Comparison of ENCODE assay signal across 19 cellular contexts in genomic region chr2:18045230-18045629, GRCh38.
DNase-seq lines count a peak whose midpoint lies in the region; ATAC-seq, FAIRE-seq and TF ChIP-seq lines count a peak whose summit lies in the region.
"Had no signal": no experiment of that assay in that cellular context is flagged by ENCODE, and none has a peak within 500 bp of the region (broad histone marks: within the 10 kb centered on the region; RNA-seq: fewer than 3 reads in every experiment).

No MANE protein-coding gene starts in this region.

- TF ChIP-seq CTCF in MCF 10A (IDR thresholded peaks at IDR 0.05; ENCODE audit: unreplicated experiment) (no peak), mammary epithelial cell (conservative IDR thresholded peaks at IDR 0.05 in 1 of 2, IDR thresholded peaks at IDR 0.05 in 1 of 2; ENCODE audit: extremely low read depth in 1 of 2, insufficient read depth in 1 of 2, low read depth in 1 of 2, low read length in 2 of 2) (no peak), keratinocyte (optimal IDR thresholded peaks at IDR 0.05 in 1 of 3, IDR thresholded peaks at IDR 0.05 in 1 of 3, conservative IDR thresholded peaks at IDR 0.05 in 1 of 3; ENCODE audit: extremely low read depth in 1 of 3, insufficient read depth in 2 of 3, low read length in 3 of 3) (no peak)

- H3K27ac ChIP-seq in mammary epithelial cell (ENCODE audit: insufficient read depth, low read depth, low read length) (no peak overlapping the region), keratinocyte (ENCODE audit: control insufficient read depth, insufficient read depth, low read length) (no peak overlapping the region)
- H3K27ac ChIP-seq: C4-2B had no signal

- H4K20me1 ChIP-seq in mammary epithelial cell (ENCODE audit: insufficient read depth, low read length) (no peaks in the 10 kb centered on the region), keratinocyte (ENCODE audit: control insufficient read depth, extremely low read depth, insufficient read depth, low read length) (no peaks in the 10 kb centered on the region)

- CTCF ChIA-PET in MCF 10A (lab: Yijun Ruan, JAX), result no interaction called here
- CTCF ChIA-PET in mammary epithelial cell (lab: Charles Lee; ENCODE audit: low non-redundant PET), result no interaction called here

- in situ Hi-C loops in mammary epithelial cell (cut with MboI; ENCODE audit: low sequenced_read_pairs in 2 of 2), result no loop called here

- no peak overlapping the region for H3K4me3 Mint-ChIP-seq in MCF 10A (ENCODE audit: unreplicated experiment)
- no peak overlapping the region for H3K4me3 Mint-ChIP-seq in stimulated activated memory B cell treated with anti-CD40 and anti-IgM and Interleukin-4, amounts not matched to agents 10 μg/mL and 1 μg/mL and 100 μg/mL, for 72 hours
- H3K4me3 Mint-ChIP-seq: H9 had no signal

- POLR2A ChIA-PET in MCF 10A (lab: Yijun Ruan, JAX), result no interaction called here

- H3K79me2 ChIP-seq in mammary epithelial cell (ENCODE audit: insufficient read depth, low read length), result no peaks in the 10 kb centered on the region
- H3K79me2 ChIP-seq in keratinocyte (ENCODE audit: control insufficient read depth, insufficient read depth, low read length), result no peaks in the 10 kb centered on the region

- H3K9me3 ChIP-seq in mammary epithelial cell (replicated peaks; ENCODE audit: insufficient read depth, low read length) (no peaks in the 10 kb centered on the region), adipocyte (ENCODE audit: control insufficient read depth, low read length) (no peaks in the 10 kb centered on the region), keratinocyte (ENCODE audit: control insufficient read depth, low read depth, low read length) (no peaks in the 10 kb centered on the region)

- peak; percentile 38 for DNase-seq in MCF 10A (ENCODE audit: unreplicated experiment)
- DNase-seq in mammary epithelial cell, result no peak
- peak; percentile 45 for DNase-seq in adipocyte (ENCODE audit: low read depth)
- DNase-seq in keratinocyte (ENCODE audit: low read depth, low spot score), result no peak
- no peak for DNase-seq in ureter (ENCODE audit: low spot score)
- DNase-seq in RPMI8226, result no peak
- DNase-seq: 8988T, DMS153, H9, Kasumi-1, NCI-H1092, NCI-H1694 treated with DMSO at 0.1 percent for 48 hours, NCI-H446, NCI-H748 treated with DMSO at 0.1 percent for 48 hours, SHP77 treated with DMSO at 0.1 percent for 48 hours had no signal

- dilution Hi-C loops in mammary epithelial cell (cut with HindIII; ENCODE audit: low sequenced_read_pairs), result no loop called here
- dilution Hi-C loops in keratinocyte (cut with MboI; ENCODE audit: extremely low pct_ligation_motif_present, low sequenced_read_pairs), result no loop called here

- H3K4me1 ChIP-seq in mammary epithelial cell (ENCODE audit: insufficient read depth, low read length) (peaks cover 28% of the 10 kb centered on the region), adipocyte (ENCODE audit: control insufficient read depth, insufficient read depth, low read length) (no peaks in the 10 kb centered on the region), keratinocyte (ENCODE audit: control insufficient read depth, extremely low read depth, insufficient read depth, low read length) (peaks cover 29% of the 10 kb centered on the region)

- no peak overlapping the region for H3K4me3 ChIP-seq in mammary epithelial cell (replicated peaks in 1 of 3; ENCODE audit: insufficient read depth in 1 of 3, low read depth in 2 of 3, low read length in 3 of 3)
- H3K4me3 ChIP-seq in adipocyte (ENCODE audit: low read length), result no peak overlapping the region
- H3K4me3 ChIP-seq in keratinocyte (ENCODE audit: control insufficient read depth in 2 of 3, extremely low read depth in 1 of 3, insufficient read depth in 2 of 3, low read depth in 1 of 3, low read length in 3 of 3), result no peak overlapping the region

- intact Hi-C loops in MCF 10A (cut with micrococcal nuclease) (loop anchor here (5.0 kb wide), 2 partner anchors 68 to 1393 kb away; no protein-coding TSS in a partner anchor), mammary epithelial cell (cut with micrococcal nuclease) (no loop called here)

- no peak overlapping the region for H3K9ac ChIP-seq in mammary epithelial cell (ENCODE audit: insufficient read depth, low read length)
- H3K9ac ChIP-seq in adipocyte (ENCODE audit: low read length), result no peak overlapping the region
- H3K9ac ChIP-seq in keratinocyte (ENCODE audit: control insufficient read depth, extremely low read depth, insufficient read depth, low read length), result no peak overlapping the region

- peak; percentile 51 for FAIRE-seq in keratinocyte (lab: Jason Lieb, UNC)

- 13% methylated on average over 1 of the region's 1 CpG for WGBS in mammary epithelial cell (ENCODE audit: low coverage, missing lambda C conversion rate)

- H3K27me3 ChIP-seq in mammary epithelial cell (ENCODE audit: insufficient read depth, low read length) (no peaks in the 10 kb centered on the region), adipocyte (replicated peaks; ENCODE audit: control insufficient read depth, insufficient read depth, low read length) (peaks cover 3% of the 10 kb centered on the region), keratinocyte (ENCODE audit: control insufficient read depth, extremely low read depth, insufficient read depth, low read length) (no peaks in the 10 kb centered on the region)

- peaks cover 9% of the 10 kb centered on the region for H3K9me3 Mint-ChIP-seq in MCF 10A (ENCODE audit: unreplicated experiment)
- no peaks in the 10 kb centered on the region for H3K9me3 Mint-ChIP-seq in stimulated activated memory B cell treated with anti-CD40 and anti-IgM and Interleukin-4, amounts not matched to agents 10 μg/mL and 1 μg/mL and 100 μg/mL, for 72 hours

- H2AFZ ChIP-seq in mammary epithelial cell (ENCODE audit: low read depth, low read length), result no peak overlapping the region
- H2AFZ ChIP-seq in keratinocyte (ENCODE audit: control insufficient read depth, low read length), result no peak overlapping the region

- H3K4me2 ChIP-seq in mammary epithelial cell (ENCODE audit: insufficient read depth, low read depth, low read length) (no peak overlapping the region), keratinocyte (ENCODE audit: control insufficient read depth, extremely low read depth, insufficient read depth, low read depth, low read length) (no peak overlapping the region)

- no peak for ATAC-seq in HG03460 (IDR thresholded peaks at IDR 0.05; ENCODE audit: unreplicated experiment)
- no peak for ATAC-seq in stimulated activated memory B cell treated with anti-CD40 and anti-IgM and Interleukin-4, amounts not matched to agents 10 μg/mL and 1 μg/mL and 100 μg/mL, for 72 hours
- ATAC-seq: Panc1 had no signal

- H3K36me3 Mint-ChIP-seq in MCF 10A (ENCODE audit: insufficient read depth, unreplicated experiment), result no peaks in the 10 kb centered on the region
- no peaks in the 10 kb centered on the region for H3K36me3 Mint-ChIP-seq in stimulated activated memory B cell treated with anti-CD40 and anti-IgM and Interleukin-4, amounts not matched to agents 10 μg/mL and 1 μg/mL and 100 μg/mL, for 72 hours

- H3K4me1 Mint-ChIP-seq in MCF 10A (ENCODE audit: insufficient read depth, unreplicated experiment), result peaks cover 32% of the 10 kb centered on the region
- H3K4me1 Mint-ChIP-seq in stimulated activated memory B cell treated with anti-CD40 and anti-IgM and Interleukin-4, amounts not matched to agents 10 μg/mL and 1 μg/mL and 100 μg/mL, for 72 hours, result no peaks in the 10 kb centered on the region
- H3K4me1 Mint-ChIP-seq: H9 had no signal

- H3K36me3 ChIP-seq in mammary epithelial cell (ENCODE audit: insufficient read depth, low read length), result no peaks in the 10 kb centered on the region
- H3K36me3 ChIP-seq in adipocyte (ENCODE audit: control insufficient read depth, insufficient read depth, low read length, severe bottlenecking), result no peaks in the 10 kb centered on the region
- H3K36me3 ChIP-seq in keratinocyte (ENCODE audit: control insufficient read depth in 2 of 2, extremely low read depth in 1 of 2, insufficient read depth in 2 of 2, low read length in 2 of 2), result no peaks in the 10 kb centered on the region

- H3K9me1 ChIP-seq in keratinocyte (ENCODE audit: control insufficient read depth, extremely low read depth, insufficient read depth, low read length), result no peaks in the 10 kb centered on the region

- H3K27me3 Mint-ChIP-seq in MCF 10A (ENCODE audit: insufficient read depth, unreplicated experiment), result no peaks in the 10 kb centered on the region
- peaks cover 25% of the 10 kb centered on the region for H3K27me3 Mint-ChIP-seq in stimulated activated memory B cell treated with anti-CD40 and anti-IgM and Interleukin-4, amounts not matched to agents 10 μg/mL and 1 μg/mL and 100 μg/mL, for 72 hours

- BruUV-seq in MCF 10A (replicated peaks; lab: Mats Ljungman, UMichigan), result no TSS peak
- no TSS peak for BruUV-seq in mammary epithelial cell (replicated peaks; lab: Mats Ljungman, UMichigan)

- no peak overlapping the region for H3K27ac Mint-ChIP-seq in MCF 10A (ENCODE audit: low read depth, unreplicated experiment)
- no peak overlapping the region for H3K27ac Mint-ChIP-seq in stimulated activated memory B cell treated with anti-CD40 and anti-IgM and Interleukin-4, amounts not matched to agents 10 μg/mL and 1 μg/mL and 100 μg/mL, for 72 hours
- H3K27ac Mint-ChIP-seq: H9 had no signal

Comparison
In these comparisons a context has a peak if more than half of its experiments do, and no peak if none do; other contexts are left out.
1. DNase-seq: peak in MCF 10A (single experiment) and adipocyte (single experiment); none in mammary epithelial cell (single experiment), keratinocyte (single experiment), ureter (single experiment) and RPMI8226 (single experiment).